In genomic region chr2:162343492-162343823, GRCh38 we compare ENCODE assay signal across 8 cellular contexts. TPM values are rescaled to one million over a fixed set of nuclear protein-coding genes. Genes with fewer than 3 reads are reported as not detected.
DNase-seq lines count a peak whose midpoint lies in the region; TF ChIP-seq lines count a peak whose summit lies in the region.

No MANE protein-coding gene starts in this region.

- intact Hi-C loops in posterior vena cava (cut with DNase I): no loop called here

- DNase-seq in AG09309 (ENCODE audit: low read depth) (no peak), HEK293T (ENCODE audit: extremely low spot score) (no peak), NCI-H774 (lab: John Stamatoyannopoulos, UW) (no peak), posterior vena cava (ENCODE audit: low spot score) (no peak), NCI-H2196 (lab: John Stamatoyannopoulos, UW; ENCODE audit: unreplicated experiment) (no peak), NOMO-1 treated with dmso at 0.1 percent for 144 hours (lab: John Stamatoyannopoulos, UW; ENCODE audit: unreplicated experiment) (no peak)

- H3K36me3 ChIP-seq in mucosa of rectum (ENCODE audit: control insufficient read depth in 2 of 2, insufficient read depth in 2 of 2, low read length in 2 of 2): no peaks in the 10 kb centered on the region

- no peak overlapping the region for H3K9ac ChIP-seq in mucosa of rectum (ENCODE audit: low read depth in 1 of 2, low read length in 2 of 2)

- H3K4me1 ChIP-seq in mucosa of rectum (ENCODE audit: control insufficient read depth in 2 of 2, insufficient read depth in 2 of 2, low read length in 2 of 2): peaks cover 0 to 7% of the 10 kb centered on the region in 2 donors

- TF ChIP-seq CTCF in AG09309 (IDR thresholded peaks at IDR 0.05; ENCODE audit: control insufficient read depth, insufficient read depth, low read depth, low read length, missing control alignments) (no peak), brain (conservative IDR thresholded peaks at IDR 0.05) (no peak)

- H3K4me3 Mint-ChIP-seq in brain: peak overlapping the region; percentile 87 to 98 (median 97)

- peaks cover 13% of the 10 kb centered on the region for H3K27me3 Mint-ChIP-seq in brain

- CTCF ChIA-PET in HEK293T (lab: Yijun Ruan, JAX): interaction anchor here (1.5 kb wide), 1 partner anchor 42 kb away, joined by 3 read pairs; no protein-coding TSS in a partner anchor

- H3K27me3 ChIP-seq in mucosa of rectum (ENCODE audit: control insufficient read depth in 2 of 2, insufficient read depth in 2 of 2, low read length in 2 of 2): no peaks in the 10 kb centered on the region

- H3K9me3 Mint-ChIP-seq in brain: no peaks in the 10 kb centered on the region

- peak overlapping the region; percentile 66; the same call in 1 of the 2 replicates for H3K4me3 ChIP-seq in AG09309 (ENCODE audit: control insufficient read depth, low read depth, low read length)
- peak overlapping the region; percentile 90 to 91 for H3K4me3 ChIP-seq in mucosa of rectum (ENCODE audit: low read length in 2 of 2)

- POLR2A ChIA-PET in HEK293T (lab: Yijun Ruan, JAX): no interaction called here

- no peak overlapping the region for H3K27ac ChIP-seq in mucosa of rectum (ENCODE audit: low read depth in 2 of 2, low read length in 2 of 2)

- H3K36me3 Mint-ChIP-seq in brain: no peaks in the 10 kb centered on the region

- H3K27ac Mint-ChIP-seq in brain: peak overlapping the region; percentile 44 to 71 (median 61)

- H3K4me1 Mint-ChIP-seq in brain: peaks cover 36% of the 10 kb centered on the region

- no peaks in the 10 kb centered on the region for H3K9me3 ChIP-seq in mucosa of rectum (ENCODE audit: control insufficient read depth in 2 of 2, low read length in 2 of 2)

TF ChIP-seq in HEK293T, 16 proteins besides CTCF, POLR2A, EP300 and RAD21:
- no peak for TF ChIP-seq BHLHE40 (IDR thresholded peaks at IDR 0.05; ENCODE audit: borderline replicate concordance)
- peak; percentile 84; the same call in 1 of the 2 replicates for TF ChIP-seq L3MBTL2 (conservative IDR thresholded peaks at IDR 0.05)

RNA-seq across cellular contexts. Expression of gene GCA, which starts 0.5 kb away (rescaled TPM):
- polyA plus RNA-seq in brain (ENCODE audit: insufficient read depth, low read depth, low replicate concordance): 24.6 TPM
- 10 to 100 TPM; 21.1 to 38.9 TPM for total RNA-seq in posterior vena cava

RNA-seq across cellular contexts. Expression of gene IFIH1, which starts 25.0 kb away (rescaled TPM):
- polyA plus RNA-seq in brain (ENCODE audit: insufficient read depth, low read depth, low replicate concordance): 2.9 TPM
- 10 to 100 TPM; 11.1 to 16.8 TPM for total RNA-seq in posterior vena cava
